1 cellular context compared by ENCODE assay signal in genomic region chr17:57862410-57862989, GRCh38.
TF ChIP-seq lines count a peak whose summit lies in the region.

No MANE protein-coding gene starts in this region.

TF ChIP-seq in HepG2, 621 proteins besides CTCF, POLR2A, EP300 and RAD21 (continued from another document):
- TF ChIP-seq ZNF414 (CRISPR knock-in tag; IDR thresholded peaks at IDR 0.05) = no peak
- no peak for TF ChIP-seq HOXA3 (CRISPR knock-in tag; IDR thresholded peaks at IDR 0.05)
- peak; percentile 94 for TF ChIP-seq ZNF362 (CRISPR knock-in tag; IDR thresholded peaks at IDR 0.05; ENCODE audit: borderline replicate concordance)
- no peak for TF ChIP-seq HDAC1 (CRISPR knock-in tag; IDR thresholded peaks at IDR 0.05)
- peak; percentile 47; the same call in 1 of the 2 replicates for TF ChIP-seq ZNF572 (CRISPR knock-in tag; IDR thresholded peaks at IDR 0.05)
- TF ChIP-seq ZKSCAN5 (CRISPR knock-in tag; IDR thresholded peaks at IDR 0.05) = no peak
- 0 out of 2 replicates have a peak, but pooled peaks have one; percentile 36 for TF ChIP-seq ZNF720 (CRISPR knock-in tag; IDR thresholded peaks at IDR 0.05)
- no peak for TF ChIP-seq ZBTB1 (CRISPR knock-in tag; IDR thresholded peaks at IDR 0.05; ENCODE audit: borderline replicate concordance)
- TF ChIP-seq THAP7 (CRISPR knock-in tag; IDR thresholded peaks at IDR 0.05) = no peak
- peak; percentile 84; the same call in 1 of the 2 replicates for TF ChIP-seq CAMTA2 (CRISPR knock-in tag; IDR thresholded peaks at IDR 0.05; ENCODE audit: borderline replicate concordance)
